12 cellular contexts compared by ENCODE assay signal in the genomic region with DNA sequence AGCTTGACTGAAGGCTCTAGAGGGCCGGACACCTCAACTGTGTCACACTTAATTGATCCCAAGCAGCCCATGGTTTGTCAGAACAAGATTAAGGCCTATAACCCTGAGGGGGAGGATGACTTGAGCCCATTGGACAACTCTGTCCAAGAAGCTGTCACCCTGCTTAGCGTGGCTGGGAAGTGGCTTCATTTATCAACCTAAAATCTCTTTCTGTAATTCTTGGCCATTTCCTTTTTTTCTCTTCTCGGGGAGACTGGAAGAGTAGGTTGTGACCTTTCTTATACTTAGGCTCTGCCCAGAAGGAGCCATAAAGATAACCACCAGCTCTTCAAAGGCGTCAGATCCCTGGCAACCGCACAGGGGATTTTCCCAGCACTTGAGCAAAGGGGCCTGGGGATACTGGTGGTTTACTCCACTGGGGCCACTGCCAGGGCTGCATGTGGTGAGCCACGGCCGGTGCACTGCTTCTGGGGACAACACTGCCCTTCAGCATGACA.
DNase-seq lines count a peak whose midpoint lies in the region; ATAC-seq and TF ChIP-seq lines count a peak whose summit lies in the region.
"Had no signal": no experiment of that assay in that cellular context is flagged by ENCODE, and none has a peak within 500 bp of the region (broad histone marks: within the 10 kb centered on the region; RNA-seq: fewer than 3 reads in every experiment).

No MANE protein-coding gene starts in this region.

- ATAC-seq in left ventricle myocardium superior: peak; percentile 94

- no peak overlapping the region for H3K27ac ChIP-seq in smooth muscle cell (ENCODE audit: low read depth)

- no peak overlapping the region for H3K9ac ChIP-seq in smooth muscle cell (ENCODE audit: low read depth)

- no peak for TF ChIP-seq CTCF in smooth muscle cell (IDR thresholded peaks at IDR 0.05; ENCODE audit: borderline replicate concordance, insufficient read depth, poor library complexity, severe bottlenecking)

- H3F3A ChIP-seq in smooth muscle cell (ENCODE audit: low read depth): peaks cover 5% of the 10 kb centered on the region

- intact Hi-C loops in left ventricle myocardium superior (cut with micrococcal nuclease): no loop called here

- 2% methylated on average over 7 of the region's 7 CpGs for WGBS in smooth muscle cell (ENCODE audit: low lambda C conversion rate)

- peak; percentile 56 for DNase-seq in HuH-7 (ENCODE audit: low spot score)
- DNase-seq in UCSD-AML1 (lab: John Stamatoyannopoulos, UW; ENCODE audit: unreplicated experiment): peak; percentile 73
- peak; percentile 76 for DNase-seq in left ventricle myocardium superior
- DNase-seq in smooth muscle cell (lab: John Stamatoyannopoulos, UW; ENCODE audit: unreplicated experiment): no peak
- DNase-seq in globus pallidus (ENCODE audit: low spot score): no peak
- DNase-seq in pons (ENCODE audit: low spot score): no peak
- DNase-seq in NCI-H748 (lab: John Stamatoyannopoulos, UW; ENCODE audit: unreplicated experiment): no peak
- DNase-seq: activated CD4-positive, alpha-beta T cell treated with anti-CD3 and anti-CD28 coated beads, Interleukin-2, amount 10 ng/mL, durations not matched to agents 24 days and 14 days; DND-41; hypothalamus; stimulated activated CD4-positive, alpha-beta T cell treated with anti-CD3 and anti-CD28 coated beads, Interleukin-12 subunit alpha, Interleukin-12 subunit beta, amount 100 ng/mL, for 4 hours; stimulated activated CD8-positive, alpha-beta memory T cell treated with anti-CD3 and anti-CD28 coated beads, Interleukin-4, amount 100 ng/mL, for 48 hours had no signal

- peaks cover 23% of the 10 kb centered on the region for H3K27me3 ChIP-seq in smooth muscle cell (ENCODE audit: low read depth)

- peak overlapping the region; percentile 45 for H3K4me2 ChIP-seq in smooth muscle cell

- no peaks in the 10 kb centered on the region for H3K9me3 ChIP-seq in smooth muscle cell (replicated peaks; ENCODE audit: low read depth)

- H3K4me1 ChIP-seq in smooth muscle cell (ENCODE audit: low read depth): no peaks in the 10 kb centered on the region

- H2AFZ ChIP-seq in smooth muscle cell (ENCODE audit: low read depth): no peak overlapping the region

- H4K20me1 ChIP-seq in smooth muscle cell (ENCODE audit: low read depth): no peaks in the 10 kb centered on the region

- H3K36me3 ChIP-seq in smooth muscle cell (ENCODE audit: low read depth): no peaks in the 10 kb centered on the region

- H3K79me2 ChIP-seq in smooth muscle cell (ENCODE audit: low read depth): no peaks in the 10 kb centered on the region

- no peak overlapping the region for H3K4me3 ChIP-seq in smooth muscle cell

Comparison
In these comparisons a context has a peak if more than half of its experiments do, and no peak if none do; other contexts are left out.
1. DNase-seq: peak in HuH-7 (single experiment), UCSD-AML1 (single experiment) and left ventricle myocardium superior (single experiment); none in smooth muscle cell (single experiment), globus pallidus (single experiment), pons (single experiment) and NCI-H748 (single experiment).